17 cellular contexts compared by ENCODE assay signal in genomic region chr20:14757728-14758127, GRCh38.
DNase-seq lines count a peak whose midpoint lies in the region; ATAC-seq and TF ChIP-seq lines count a peak whose summit lies in the region.
"Had no signal": no experiment of that assay in that cellular context is flagged by ENCODE, and none has a peak within 500 bp of the region (broad histone marks: within the 10 kb centered on the region; RNA-seq: fewer than 3 reads in every experiment).

No MANE protein-coding gene starts in this region.

- no peak overlapping the region for H3K4me3 ChIP-seq in GM23338
- no peak overlapping the region for H3K4me3 ChIP-seq in endodermal cell (ENCODE audit: low read length)
- no peak overlapping the region for H3K4me3 ChIP-seq in mesendoderm (ENCODE audit: low read length)
- no peak overlapping the region for H3K4me3 ChIP-seq in esophagus squamous epithelium
- H3K4me3 ChIP-seq in thyroid gland (replicated peaks in 1 of 3), result no peak overlapping the region
- H3K4me3 ChIP-seq: BLaER1, GM12878, HAP-1 had no signal

- H3K36me3 Mint-ChIP-seq in GM23338 (ENCODE audit: low read depth) (no peaks in the 10 kb centered on the region), endodermal cell (ENCODE audit: low read depth) (peaks cover 2% of the 10 kb centered on the region)
- H3K36me3 Mint-ChIP-seq: CD14-positive monocyte; CD4-positive, alpha-beta memory T cell had no signal

- H3F3A ChIP-seq in GM23338 (replicated peaks; ENCODE audit: low read depth), result no peaks in the 10 kb centered on the region

- 86 to 100% methylated on average over 5 to 12 of the region's 12 CpGs for WGBS in endodermal cell (ENCODE audit: insufficient coverage in 1 of 2, insufficient read length in 1 of 2), 2 experiments
- WGBS in mesendoderm (ENCODE audit: extremely low coverage, insufficient coverage, low lambda C conversion rate), result no CpG with 5 or more reads among the region's 12 CpGs
- 87 to 95% methylated on average over 8 to 9 of the region's 12 CpGs for WGBS in esophagus squamous epithelium, 2 donors
- WGBS in thyroid gland, 2 donors, result 93 to 95% methylated on average over 12 of the region's 12 CpGs

- H3K79me1 ChIP-seq in mesendoderm (ENCODE audit: low read length), result no peaks in the 10 kb centered on the region

- ATAC-seq in GM23338, result no peak
- ATAC-seq in left lobe of liver, result peak; percentile 27
- ATAC-seq in GM19023 (IDR thresholded peaks at IDR 0.05; ENCODE audit: unreplicated experiment), result no peak
- ATAC-seq: GM12878 had no signal

- no peak overlapping the region for H3K27ac Mint-ChIP-seq in GM23338
- H3K27ac Mint-ChIP-seq in endodermal cell, result no peak overlapping the region
- H3K27ac Mint-ChIP-seq: CD14-positive monocyte; CD4-positive, alpha-beta memory T cell had no signal

- H2AK5ac ChIP-seq in mesendoderm (ENCODE audit: low read length), result no peak overlapping the region

- H3K27me3 Mint-ChIP-seq in GM23338 (ENCODE audit: insufficient read depth, low read depth, poor library complexity) (peaks cover 2% of the 10 kb centered on the region), endodermal cell (ENCODE audit: insufficient read depth) (no peaks in the 10 kb centered on the region)
- H3K27me3 Mint-ChIP-seq: CD4-positive, alpha-beta memory T cell had no signal

- no peak overlapping the region for H3K27ac ChIP-seq in GM23338 (ENCODE audit: low read depth)
- no peak overlapping the region for H3K27ac ChIP-seq in endodermal cell (ENCODE audit: low read depth, low read length)
- no peak overlapping the region for H3K27ac ChIP-seq in mesendoderm (ENCODE audit: low read depth, low read length)
- no peak overlapping the region for H3K27ac ChIP-seq in esophagus squamous epithelium
- no peak overlapping the region for H3K27ac ChIP-seq in thyroid gland
- H3K27ac ChIP-seq: BLaER1 had no signal

- TF ChIP-seq CTCF in GM23338 (conservative IDR thresholded peaks at IDR 0.05; ENCODE audit: low read depth in 2 of 2), result peak; percentile 36 to 75
- TF ChIP-seq CTCF in endodermal cell (conservative IDR thresholded peaks at IDR 0.05), result peak; percentile 72
- no peak for TF ChIP-seq CTCF in esophagus squamous epithelium (IDR thresholded peaks at IDR 0.05)
- TF ChIP-seq CTCF in thyroid gland (IDR thresholded peaks at IDR 0.05), result no peak

- no peak overlapping the region for H3K4ac ChIP-seq in mesendoderm (ENCODE audit: low read depth, low read length)

- H3K4me3 Mint-ChIP-seq in GM23338, result no peak overlapping the region
- no peak overlapping the region for H3K4me3 Mint-ChIP-seq in endodermal cell
- H3K4me3 Mint-ChIP-seq: CD14-positive monocyte; CD4-positive, alpha-beta memory T cell had no signal

- H3K27me3 ChIP-seq in GM23338 (ENCODE audit: insufficient read depth) (no peaks in the 10 kb centered on the region), endodermal cell (ENCODE audit: control insufficient read depth, insufficient read depth, low read length, poor library complexity, severe bottlenecking) (no peaks in the 10 kb centered on the region), mesendoderm (ENCODE audit: insufficient read depth, low read length, poor library complexity) (no peaks in the 10 kb centered on the region), esophagus squamous epithelium (no peaks in the 10 kb centered on the region), thyroid gland (no peaks in the 10 kb centered on the region)
- H3K27me3 ChIP-seq: BLaER1 had no signal

- no peak overlapping the region for H2BK15ac ChIP-seq in mesendoderm (replicated peaks; ENCODE audit: low read depth)

- H3K4me1 Mint-ChIP-seq in GM23338 (peaks cover 13% of the 10 kb centered on the region), endodermal cell (peaks cover 4% of the 10 kb centered on the region)
- H3K4me1 Mint-ChIP-seq: CD14-positive monocyte; CD4-positive, alpha-beta memory T cell had no signal

- H2AFZ ChIP-seq in GM23338, result no peak overlapping the region

- H3K56ac ChIP-seq in mesendoderm (ENCODE audit: low read length), result no peak overlapping the region

- DNase-seq in GM23338 (ENCODE audit: low spot score) (peak; percentile 64), endodermal cell (peak; percentile 68), left lobe of liver (ENCODE audit: low spot score) (peak; percentile 46), mesendoderm (peak; percentile 30), esophagus squamous epithelium (lab: John Stamatoyannopoulos, UW) (no peak), GDM1 (lab: John Stamatoyannopoulos, UW) (no peak), thyroid gland (no peak)
- DNase-seq: 8988T; CD4-positive, alpha-beta memory T cell; DMS153; DMS79; GOT3 had no signal

- no peak overlapping the region for H2BK5ac ChIP-seq in mesendoderm (ENCODE audit: low read length)

- H3K79me2 ChIP-seq in GM23338 (replicated peaks; ENCODE audit: insufficient read depth) (no peaks in the 10 kb centered on the region), mesendoderm (ENCODE audit: control insufficient read depth, insufficient read depth, low read length) (no peaks in the 10 kb centered on the region)

- H4K8ac ChIP-seq in mesendoderm (ENCODE audit: low read depth, low read length), result no peak overlapping the region

- H2BK120ac ChIP-seq in mesendoderm (ENCODE audit: low read depth, low read length), result no peak overlapping the region

- H3K4me1 ChIP-seq in GM23338 (ENCODE audit: insufficient read depth) (0 out of 2 replicates have a peak, but pooled peaks cover 6% of the 10 kb centered on the region), endodermal cell (ENCODE audit: control insufficient read depth, insufficient read depth, low read length) (no peaks in the 10 kb centered on the region), mesendoderm (ENCODE audit: control insufficient read depth, low read depth, low read length) (no peaks in the 10 kb centered on the region), esophagus squamous epithelium (no peaks in the 10 kb centered on the region), thyroid gland (peaks cover 0 to 11% of the 10 kb centered on the region in 2 donors)
- H3K4me1 ChIP-seq: HAP-1 had no signal

- no peak overlapping the region for H3K23ac ChIP-seq in mesendoderm (ENCODE audit: low read length)

- H3K18ac ChIP-seq in mesendoderm (ENCODE audit: low read length), result no peak overlapping the region

- no peak overlapping the region for H4K5ac ChIP-seq in mesendoderm (ENCODE audit: low read length)

- 0 out of 2 replicates have a peak, but pooled peaks cover 5% of the 10 kb centered on the region for H3K9me2 ChIP-seq in GM23338 (ENCODE audit: insufficient read depth)

- H3K4me2 ChIP-seq in GM23338 (no peak overlapping the region), mesendoderm (ENCODE audit: low read length) (no peak overlapping the region)
- H3K4me2 ChIP-seq: BLaER1 had no signal

- H3K9me3 ChIP-seq in endodermal cell (ENCODE audit: control insufficient read depth, low read length), result peaks cover 4% of the 10 kb centered on the region
- no peaks in the 10 kb centered on the region for H3K9me3 ChIP-seq in esophagus squamous epithelium
- H3K9me3 ChIP-seq in thyroid gland, result no peaks in the 10 kb centered on the region
- H3K9me3 ChIP-seq: BLaER1, HAP-1 had no signal

- H3K9me3 Mint-ChIP-seq in GM23338, result no peaks in the 10 kb centered on the region
- peaks cover 5% of the 10 kb centered on the region for H3K9me3 Mint-ChIP-seq in endodermal cell

- no peak for TF ChIP-seq POLR2A in esophagus squamous epithelium (IDR thresholded peaks at IDR 0.05)
- TF ChIP-seq POLR2A in thyroid gland (IDR thresholded peaks at IDR 0.05), result no peak

- H4K20me1 ChIP-seq in GM23338 (replicated peaks; ENCODE audit: insufficient read depth), result no peaks in the 10 kb centered on the region
- H4K20me1 ChIP-seq: BLaER1 had no signal

- H3K9ac ChIP-seq in endodermal cell (ENCODE audit: extremely low read depth, low read length, poor library complexity, severe bottlenecking) (no peak overlapping the region), mesendoderm (ENCODE audit: low read length) (no peak overlapping the region)
- H3K9ac ChIP-seq: BLaER1 had no signal

- no peaks in the 10 kb centered on the region for H3K36me3 ChIP-seq in GM23338 (ENCODE audit: insufficient read depth)
- no peaks in the 10 kb centered on the region for H3K36me3 ChIP-seq in endodermal cell (ENCODE audit: control insufficient read depth, insufficient read depth, low read length)
- H3K36me3 ChIP-seq in mesendoderm (ENCODE audit: control insufficient read depth, insufficient read depth, low read length), result no peaks in the 10 kb centered on the region
- H3K36me3 ChIP-seq in esophagus squamous epithelium, result no peaks in the 10 kb centered on the region
- no peaks in the 10 kb centered on the region for H3K36me3 ChIP-seq in thyroid gland
- H3K36me3 ChIP-seq: BLaER1, HAP-1 had no signal

- intact Hi-C loops in esophagus squamous epithelium (cut with DNase I), result no loop called here
- intact Hi-C loops in thyroid gland (cut with DNase I), result no loop called here

TF ChIP-seq in GM23338, 12 proteins besides CTCF, POLR2A, EP300 and RAD21:
- TF ChIP-seq REST (IDR thresholded peaks at IDR 0.05; ENCODE audit: unreplicated experiment), result no peak
- no peak for TF ChIP-seq ZNF331 (CRISPR knock-in tag; IDR thresholded peaks at IDR 0.05; ENCODE audit: low read depth)

Comparison
In these comparisons a context has a peak if more than half of its experiments do, and no peak if none do; other contexts are left out.
1. DNase-seq: peak in GM23338 (single experiment), endodermal cell (single experiment), left lobe of liver (single experiment) and mesendoderm (single experiment); none in esophagus squamous epithelium (single experiment), GDM1 (single experiment) and thyroid gland (0 of 2).
2. CTCF ChIP-seq: peak in GM23338 (2 of 2) and endodermal cell (single experiment); none in esophagus squamous epithelium (0 of 6) and thyroid gland (0 of 6).